Comparison of ENCODE assay signal across 8 cellular contexts in the genomic region with DNA sequence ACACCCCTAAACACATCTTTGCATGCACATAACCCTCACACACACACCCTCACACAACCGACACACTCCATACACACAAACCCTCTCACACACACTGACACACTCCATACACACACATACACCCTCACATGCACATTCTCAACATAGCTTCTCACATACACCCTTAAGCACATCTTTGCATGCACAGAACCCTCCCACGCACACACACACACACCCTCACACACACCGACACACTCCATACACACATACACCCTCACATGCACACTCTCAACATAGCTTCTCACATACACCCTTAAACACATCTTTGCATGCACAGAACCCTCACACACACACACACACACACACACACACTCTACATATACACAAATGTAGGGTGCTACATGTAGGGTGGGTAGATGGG.
"Had no signal": no experiment of that assay in that cellular context is flagged by ENCODE, and none has a peak within 500 bp of the region (broad histone marks: within the 10 kb centered on the region; RNA-seq: fewer than 3 reads in every experiment).

No MANE protein-coding gene starts in this region.

- FAIRE-seq: H54 had no signal

- H2AFZ ChIP-seq: GM23248 had no signal

- H3K4me3 ChIP-seq: GM23248 had no signal

- H3K27ac ChIP-seq: GM23248, HL-60 had no signal

- DNase-seq: GM23248, GOT3, H9, HCEC 1CT, HFFc6, KBM-7 had no signal

- H3K9ac ChIP-seq: GM23248 had no signal
